In the genomic region with DNA sequence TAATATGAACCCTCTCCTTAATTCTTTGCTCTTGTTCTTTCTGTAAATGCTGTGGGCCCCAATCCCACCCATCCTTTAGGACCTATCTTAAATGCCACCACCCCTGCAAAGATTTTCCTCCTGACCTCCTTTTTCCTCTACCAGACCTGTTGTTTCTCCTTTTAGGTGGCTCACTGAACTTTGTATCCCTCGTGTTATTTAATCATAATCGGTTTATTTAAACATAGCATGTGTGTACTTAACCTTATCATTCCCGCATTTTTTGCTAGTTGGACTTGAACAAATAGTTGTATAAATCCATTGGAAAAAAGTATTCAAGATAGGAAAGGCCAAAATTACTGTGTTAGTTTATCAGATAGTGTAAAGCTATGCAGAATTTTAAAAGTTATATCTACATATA, we compare ENCODE assay signal across 1 cellular context.
TF ChIP-seq lines count a peak whose summit lies in the region.

No MANE protein-coding gene starts in this region.

TF ChIP-seq in GM12878, 131 proteins besides CTCF, POLR2A, EP300 and RAD21 (continued from another document):
- TF ChIP-seq, protein P1, sequence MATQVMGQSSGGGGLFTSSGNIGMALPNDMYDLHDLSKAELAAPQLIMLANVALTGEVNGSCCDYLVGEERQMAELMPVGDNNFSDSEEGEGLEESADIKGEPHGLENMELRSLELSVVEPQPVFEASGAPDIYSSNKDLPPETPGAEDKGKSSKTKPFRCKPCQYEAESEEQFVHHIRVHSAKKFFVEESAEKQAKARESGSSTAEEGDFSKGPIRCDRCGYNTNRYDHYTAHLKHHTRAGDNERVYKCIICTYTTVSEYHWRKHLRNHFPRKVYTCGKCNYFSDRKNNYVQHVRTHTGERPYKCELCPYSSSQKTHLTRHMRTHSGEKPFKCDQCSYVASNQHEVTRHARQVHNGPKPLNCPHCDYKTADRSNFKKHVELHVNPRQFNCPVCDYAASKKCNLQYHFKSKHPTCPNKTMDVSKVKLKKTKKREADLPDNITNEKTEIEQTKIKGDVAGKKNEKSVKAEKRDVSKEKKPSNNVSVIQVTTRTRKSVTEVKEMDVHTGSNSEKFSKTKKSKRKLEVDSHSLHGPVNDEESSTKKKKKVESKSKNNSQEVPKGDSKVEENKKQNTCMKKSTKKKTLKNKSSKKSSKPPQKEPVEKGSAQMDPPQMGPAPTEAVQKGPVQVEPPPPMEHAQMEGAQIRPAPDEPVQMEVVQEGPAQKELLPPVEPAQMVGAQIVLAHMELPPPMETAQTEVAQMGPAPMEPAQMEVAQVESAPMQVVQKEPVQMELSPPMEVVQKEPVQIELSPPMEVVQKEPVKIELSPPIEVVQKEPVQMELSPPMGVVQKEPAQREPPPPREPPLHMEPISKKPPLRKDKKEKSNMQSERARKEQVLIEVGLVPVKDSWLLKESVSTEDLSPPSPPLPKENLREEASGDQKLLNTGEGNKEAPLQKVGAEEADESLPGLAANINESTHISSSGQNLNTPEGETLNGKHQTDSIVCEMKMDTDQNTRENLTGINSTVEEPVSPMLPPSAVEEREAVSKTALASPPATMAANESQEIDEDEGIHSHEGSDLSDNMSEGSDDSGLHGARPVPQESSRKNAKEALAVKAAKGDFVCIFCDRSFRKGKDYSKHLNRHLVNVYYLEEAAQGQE (IDR thresholded peaks at IDR 0.05; ENCODE audit: low read depth, low read length), result no peak
- TF ChIP-seq MEF2B (IDR thresholded peaks at IDR 0.05; ENCODE audit: partially characterized antibody, poor library complexity, severe bottlenecking) (no peak), SIX5 (IDR thresholded peaks at IDR 0.05; ENCODE audit: low read depth, low read length, severe bottlenecking) (no peak), CHD2 (IDR thresholded peaks at IDR 0.05; ENCODE audit: borderline replicate concordance, low read depth, low read length) (no peak), RUNX3 (IDR thresholded peaks at IDR 0.05; ENCODE audit: low read length) (no peak), MXI1 (IDR thresholded peaks at IDR 0.05; ENCODE audit: low read depth, low read length) (no peak), IRF4 (IDR thresholded peaks at IDR 0.05; ENCODE audit: low read depth, low read length) (no peak), ZNF217 (IDR thresholded peaks at IDR 0.05) (no peak)
- TF ChIP-seq, protein P2, sequence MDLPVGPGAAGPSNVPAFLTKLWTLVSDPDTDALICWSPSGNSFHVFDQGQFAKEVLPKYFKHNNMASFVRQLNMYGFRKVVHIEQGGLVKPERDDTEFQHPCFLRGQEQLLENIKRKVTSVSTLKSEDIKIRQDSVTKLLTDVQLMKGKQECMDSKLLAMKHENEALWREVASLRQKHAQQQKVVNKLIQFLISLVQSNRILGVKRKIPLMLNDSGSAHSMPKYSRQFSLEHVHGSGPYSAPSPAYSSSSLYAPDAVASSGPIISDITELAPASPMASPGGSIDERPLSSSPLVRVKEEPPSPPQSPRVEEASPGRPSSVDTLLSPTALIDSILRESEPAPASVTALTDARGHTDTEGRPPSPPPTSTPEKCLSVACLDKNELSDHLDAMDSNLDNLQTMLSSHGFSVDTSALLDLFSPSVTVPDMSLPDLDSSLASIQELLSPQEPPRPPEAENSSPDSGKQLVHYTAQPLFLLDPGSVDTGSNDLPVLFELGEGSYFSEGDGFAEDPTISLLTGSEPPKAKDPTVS (IDR thresholded peaks at IDR 0.05; ENCODE audit: low read depth, low read length), result no peak
